ENCODE assay signal across 8 cellular contexts in genomic region chr6:116268589-116269293, GRCh38. TPM values are rescaled to one million over a fixed set of nuclear protein-coding genes. Genes with fewer than 3 reads are reported as not detected.
DNase-seq lines count a peak whose midpoint lies in the region; ATAC-seq, FAIRE-seq and TF ChIP-seq lines count a peak whose summit lies in the region.

No MANE protein-coding gene starts in this region.

- H3K9me2 ChIP-seq in neural cell (ENCODE audit: insufficient read depth, low read length), result no peaks in the 10 kb centered on the region

- TF ChIP-seq CTCF in esophagus muscularis mucosa (IDR thresholded peaks at IDR 0.05) (peak; percentile 60 to 78 (median 62)), neural cell (IDR thresholded peaks at IDR 0.05; ENCODE audit: poor library complexity, severe bottlenecking) (peak; percentile 89)

- H3K27ac ChIP-seq in SK-N-MC (no peak overlapping the region), esophagus muscularis mucosa (replicated peaks in 1 of 4) (no peak overlapping the region), neural cell (ENCODE audit: low read length) (no peak overlapping the region)

- H3K27me3 ChIP-seq in esophagus muscularis mucosa, result no peaks in the 10 kb centered on the region
- no peaks in the 10 kb centered on the region for H3K27me3 ChIP-seq in neural cell (ENCODE audit: insufficient read depth, low read depth, low read length)

- TF ChIP-seq EP300 in esophagus muscularis mucosa (IDR thresholded peaks at IDR 0.05) (no peak), neural cell (conservative IDR thresholded peaks at IDR 0.05; ENCODE audit: poor library complexity, severe bottlenecking) (no peak)

- H3F3A ChIP-seq in neural cell (ENCODE audit: insufficient read depth, low read length, poor library complexity, severe bottlenecking), result no peaks in the 10 kb centered on the region

- H3K4me2 ChIP-seq in neural cell (ENCODE audit: low read length), result no peak overlapping the region

- intact Hi-C loops in esophagus muscularis mucosa (cut with DNase I), result no loop called here

- no peak for TF ChIP-seq POLR2A in GM12892 (IDR thresholded peaks at IDR 0.05; ENCODE audit: low read depth, low read length)
- no peak for TF ChIP-seq POLR2A in esophagus muscularis mucosa (IDR thresholded peaks at IDR 0.05; ENCODE audit: low read depth)

- H3K79me2 ChIP-seq in neural cell (replicated peaks; ENCODE audit: insufficient read depth, low read length), result peaks cover 5% of the 10 kb centered on the region

- no peak overlapping the region for H2AFZ ChIP-seq in neural cell (ENCODE audit: low read depth, low read length)

- H3K4me1 ChIP-seq in esophagus muscularis mucosa, result peaks cover 0 to 24% (median 4%) of the 10 kb centered on the region in 4 donors

- H3K9me3 ChIP-seq in SK-N-MC (ENCODE audit: low read depth, low read length) (no peaks in the 10 kb centered on the region), esophagus muscularis mucosa (no peaks in the 10 kb centered on the region), neural cell (ENCODE audit: low read length) (no peaks in the 10 kb centered on the region)

- DNase-seq in AG08395 (ENCODE audit: low spot score) (peak; percentile 73), GM12892 (ENCODE audit: insufficient read length) (peak; percentile 6), NCI-H1092 (lab: John Stamatoyannopoulos, UW) (peak; percentile 15), SK-N-MC (ENCODE audit: low read depth, low spot score) (peak; percentile 89), esophagus muscularis mucosa (ENCODE audit: extremely low spot score) (no peak), T-helper 9 cell (no peak)

- H3K9ac ChIP-seq in SK-N-MC (ENCODE audit: insufficient read length) (no peak overlapping the region), neural cell (ENCODE audit: low read length) (no peak overlapping the region)

- H4K20me1 ChIP-seq in neural cell (ENCODE audit: insufficient read depth), result no peaks in the 10 kb centered on the region

- H3K36me3 ChIP-seq in SK-N-MC (ENCODE audit: insufficient read depth, low read length) (peaks cover 7% of the 10 kb centered on the region; the same call in 1 of the 2 replicates), esophagus muscularis mucosa (peaks cover 0 to 20% (median 9%) of the 10 kb centered on the region in 4 donors), neural cell (ENCODE audit: insufficient read depth, low read length) (no peaks in the 10 kb centered on the region)

- TF ChIP-seq RAD21 in neural cell (conservative IDR thresholded peaks at IDR 0.05), result peak; percentile 76

- 23% methylated on average over 3 of the region's 3 CpGs for WGBS in esophagus muscularis mucosa

- peak; percentile 84 for FAIRE-seq in GM12892 (lab: Jason Lieb, UNC)

- H3K4me3 ChIP-seq in SK-N-MC (no peak overlapping the region), esophagus muscularis mucosa (no peak overlapping the region), neural cell (ENCODE audit: low read length) (no peak overlapping the region)

- ATAC-seq in HG02642 (IDR thresholded peaks at IDR 0.05; ENCODE audit: poor library complexity, unreplicated experiment), result peak; percentile 86

TF ChIP-seq in neural cell, 6 proteins besides CTCF, POLR2A, EP300 and RAD21:
- TF ChIP-seq SMC3 (conservative IDR thresholded peaks at IDR 0.05; ENCODE audit: poor library complexity) (peak; percentile 78), EZH2 (IDR thresholded peaks at IDR 0.05; ENCODE audit: borderline replicate concordance, insufficient read depth, low read length, poor library complexity, severe bottlenecking) (no peak)

RNA-seq across cellular contexts. Expression of gene TSPYL1, which starts 11.0 kb away (rescaled TPM):
- polyA plus RNA-seq in GM12892 (2012; ENCODE audit: missing spikeins), result 25.5 TPM
- total RNA-seq in esophagus muscularis mucosa, result 100 to 1,000 TPM in 1 of 4 donors, 10 to 100 TPM in 3; 67.7 to 113 (median 92.5) TPM
- polyA plus RNA-seq in neural cell, result 79.3 and 84.8 TPM in 2 replicates
- polyA minus RNA-seq in neural cell, result 158 and 160 TPM in 2 replicates

RNA-seq across cellular contexts. Expression of gene TSPYL4, which starts 14.9 kb away (rescaled TPM):
- 13.1 TPM for polyA plus RNA-seq in GM12892 (2012; ENCODE audit: missing spikeins)
- 10 to 100 TPM; 14.4 to 22.8 (median 18.4) TPM for total RNA-seq in esophagus muscularis mucosa
- 97.2 and 99.8 TPM in 2 replicates for polyA plus RNA-seq in neural cell
- polyA minus RNA-seq in neural cell, result 162 and 171 TPM in 2 replicates

Comparison
In these comparisons a context has a peak if more than half of its experiments do, and no peak if none do; other contexts are left out.
1. DNase-seq: peak in AG08395 (single experiment), GM12892 (single experiment), NCI-H1092 (single experiment) and SK-N-MC (single experiment); none in esophagus muscularis mucosa (single experiment) and T-helper 9 cell (single experiment).